In the genomic region with DNA sequence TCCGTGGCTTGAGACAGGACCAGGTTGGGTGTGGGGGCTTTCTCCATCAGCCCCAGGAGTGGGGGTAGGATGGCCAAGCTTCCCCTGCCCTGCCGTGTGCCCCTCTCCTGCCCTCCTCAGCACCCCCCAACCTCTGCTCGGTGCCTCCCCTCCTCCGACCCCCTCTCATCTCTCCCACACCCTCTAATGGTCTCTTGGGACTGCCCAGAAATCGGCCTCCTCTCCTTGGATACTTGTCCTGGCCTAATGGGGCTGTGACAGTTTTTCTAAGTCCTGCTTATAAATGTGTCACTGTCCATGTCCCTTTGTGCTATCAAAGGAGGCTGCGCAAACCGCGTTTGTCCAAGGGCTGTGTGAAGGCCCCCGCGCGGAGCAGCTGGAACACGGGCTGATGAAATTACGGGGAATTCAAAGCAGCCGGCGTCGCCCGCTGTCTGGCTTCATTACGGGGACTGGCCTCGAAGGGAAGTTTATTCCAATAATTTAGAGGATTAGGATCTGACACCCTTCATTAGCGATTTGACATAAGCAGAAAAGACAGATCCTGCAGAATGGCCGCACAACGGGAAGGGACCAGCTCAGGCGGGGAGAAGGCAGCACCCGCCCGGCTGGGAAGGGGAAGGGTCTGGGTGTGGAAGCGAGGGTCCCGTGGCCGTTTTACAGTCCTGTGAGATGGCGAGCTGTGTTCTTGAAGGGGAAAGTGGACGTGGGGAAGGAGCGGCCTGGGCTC, we compare ENCODE assay signal across 1 cellular context.
TF ChIP-seq lines count a peak whose summit lies in the region.

No MANE protein-coding gene starts in this region.

TF ChIP-seq in H1, 55 proteins besides CTCF, POLR2A, EP300 and RAD21:
- TF ChIP-seq TEAD4 (IDR thresholded peaks at IDR 0.05; ENCODE audit: low read depth, low read length): no peak
- TF ChIP-seq, protein P1, sequence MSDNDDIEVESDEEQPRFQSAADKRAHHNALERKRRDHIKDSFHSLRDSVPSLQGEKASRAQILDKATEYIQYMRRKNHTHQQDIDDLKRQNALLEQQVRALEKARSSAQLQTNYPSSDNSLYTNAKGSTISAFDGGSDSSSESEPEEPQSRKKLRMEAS (IDR thresholded peaks at IDR 0.05): no peak
- no peak for TF ChIP-seq GTF2F1 (IDR thresholded peaks at IDR 0.05; ENCODE audit: borderline replicate concordance, low read depth, low read length)
- TF ChIP-seq NRF1 (IDR thresholded peaks at IDR 0.05; ENCODE audit: low read depth, low read length): no peak
- no peak for TF ChIP-seq MAFK (IDR thresholded peaks at IDR 0.05; ENCODE audit: low read depth, low read length)
- no peak for TF ChIP-seq KDM5A (IDR thresholded peaks at IDR 0.05; ENCODE audit: low read length)
- no peak for TF ChIP-seq CBX8 (IDR thresholded peaks at IDR 0.05; ENCODE audit: borderline replicate concordance, low read depth, low read length)
- TF ChIP-seq TAF7 (optimal IDR thresholded peaks at IDR 0.05; ENCODE audit: borderline replicate concordance, low read depth, low read length): no peak
- TF ChIP-seq RBBP5 (IDR thresholded peaks at IDR 0.05; ENCODE audit: borderline replicate concordance, low read depth, low read length): no peak
- no peak for TF ChIP-seq POU5F1 (IDR thresholded peaks at IDR 0.05; ENCODE audit: low read depth, low read length)
- TF ChIP-seq CTBP2 (IDR thresholded peaks at IDR 0.05; ENCODE audit: borderline replicate concordance, insufficient read depth, insufficient read length, low read length): no peak
- TF ChIP-seq JUND (IDR thresholded peaks at IDR 0.05; ENCODE audit: low read length): no peak
- no peak for TF ChIP-seq KDM4A (IDR thresholded peaks at IDR 0.05; ENCODE audit: low read depth, low read length, severe bottlenecking)
- no peak for TF ChIP-seq RNF2 (IDR thresholded peaks at IDR 0.05; ENCODE audit: borderline replicate concordance, low read depth, low read length, missing control alignments, poor library complexity, severe bottlenecking)
- TF ChIP-seq, protein P2, sequence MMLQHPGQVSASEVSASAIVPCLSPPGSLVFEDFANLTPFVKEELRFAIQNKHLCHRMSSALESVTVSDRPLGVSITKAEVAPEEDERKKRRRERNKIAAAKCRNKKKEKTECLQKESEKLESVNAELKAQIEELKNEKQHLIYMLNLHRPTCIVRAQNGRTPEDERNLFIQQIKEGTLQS (IDR thresholded peaks at IDR 0.05; ENCODE audit: insufficient read depth, low read depth, low read length): no peak
- no peak for TF ChIP-seq EZH2 (IDR thresholded peaks at IDR 0.05; ENCODE audit: low read depth, low read length, severe bottlenecking)
